ENCODE assay signal across 32 cellular contexts in genomic region chr11:115154355-115154736, GRCh38.
"Had no signal": no experiment of that assay in that cellular context is flagged by ENCODE, and none has a peak within 500 bp of the region (broad histone marks: within the 10 kb centered on the region; RNA-seq: fewer than 3 reads in every experiment).

No MANE protein-coding gene starts in this region.

- H3K4me3 Mint-ChIP-seq: activated B cell treated with CpG ODN at 0.5 μM for 24 hours; activated CD8-positive, alpha-beta T cell treated with anti-CD3 and anti-CD28 coated beads for 36 hours; activated naive CD8-positive, alpha-beta T cell; activated T-cell treated with anti-CD3 and anti-CD28 coated beads, Interleukin-2, amount 50 U/mL, for 4 hours; activated T-helper 17 cell treated with anti-CD3 and anti-CD28 coated beads, Interleukin-2, amount 50 U/mL, for 72 hours; effector memory CD8-positive, alpha-beta T cell; T-helper 17 cell; T-helper 2 cell treated with Interferon-gamma antibody and Interleukin-4, amounts not matched to agents 5 μg/mL and 100 μg/mL, for 36 hours had no signal

- H3K27ac ChIP-seq: body of pancreas, esophagus muscularis mucosa, foreskin keratinocyte, gastrocnemius medialis, WERI-Rb-1 had no signal

- ATAC-seq: activated CD4-positive, CD25-positive, alpha-beta regulatory T cell treated with anti-CD3 and anti-CD28 coated beads, Interleukin-2, amount 50 U/mL, for 24 hours; activated CD8-positive, alpha-beta T cell treated with anti-CD3 and anti-CD28 coated beads for 36 hours; activated T-cell treated with anti-CD3 and anti-CD28 coated beads, Interleukin-2, amount 50 U/mL, for 4 hours; activated T-helper 17 cell treated with anti-CD3 and anti-CD28 coated beads, Interleukin-2, amount 50 U/mL, for 72 hours; body of pancreas; effector memory CD8-positive, alpha-beta T cell; foreskin keratinocyte; gastrocnemius medialis; T-helper 17 cell had no signal

- H3K27me3 Mint-ChIP-seq: activated B cell treated with CpG ODN at 0.5 μM for 24 hours; activated naive CD8-positive, alpha-beta T cell; effector memory CD8-positive, alpha-beta T cell had no signal

- H3K4me1 Mint-ChIP-seq: activated B cell treated with CpG ODN at 0.5 μM for 24 hours; activated T-helper 17 cell treated with anti-CD3 and anti-CD28 coated beads, Interleukin-2, amount 50 U/mL, for 72 hours; T-helper 17 cell had no signal

- H3K27me3 ChIP-seq: body of pancreas, foreskin keratinocyte, gastrocnemius medialis had no signal

- H3K4me3 ChIP-seq: body of pancreas, esophagus muscularis mucosa, gastrocnemius medialis had no signal

- DNase-seq: activated B cell treated with CpG ODN at 0.5 μM for 24 hours; activated CD4-positive, alpha-beta T cell treated with anti-CD3 and anti-CD28 coated beads for 48 hours; activated CD4-positive, alpha-beta T cell treated with anti-CD3 and anti-CD28 coated beads, Interleukin-2, amount 50 U/mL, for 1 hour; activated CD4-positive, alpha-beta T cell treated with anti-CD3 and anti-CD28 coated beads, Interleukin-2, amount 50 U/mL, for 48 hours; activated CD8-positive, alpha-beta memory T cell treated with anti-CD3 and anti-CD28 coated beads for 24 hours; activated CD8-positive, alpha-beta T cell treated with anti-CD3 and anti-CD28 coated beads for 36 hours; activated effector memory CD4-positive, alpha-beta T cell treated with Interleukin-2 at 50 U/mL for 16 hours; activated gamma-delta T cell treated with Interleukin-2 at 50 U/mL for 16 hours; activated naive CD4-positive, alpha-beta T cell treated with anti-CD3 and anti-CD28 coated beads, Interleukin-2, amount 50 U/mL, for 16 hours; activated naive CD4-positive, alpha-beta T cell treated with Interleukin-2 at 50 U/mL for 16 hours; activated T-cell treated with anti-CD3 and anti-CD28 coated beads, Interleukin-2, amount 50 U/mL, for 4 hours; amniotic stem cell; anterior cingulate cortex; body of pancreas; caudate nucleus; cortex of kidney; dermis blood vessel endothelial cell; effector CD4-positive, alpha-beta T cell; effector memory CD8-positive, alpha-beta T cell; erythroblast; foreskin keratinocyte; gastrocnemius medialis; glutamatergic neuron; T-helper 1 cell; T-helper 17 cell; T1000; WERI-Rb-1 had no signal

- H3K9me3 Mint-ChIP-seq: activated B cell treated with CpG ODN at 0.5 μM for 24 hours; activated T-cell treated with anti-CD3 and anti-CD28 coated beads, Interleukin-2, amount 50 U/mL, for 4 hours; effector memory CD8-positive, alpha-beta T cell had no signal

- H3K4me1 ChIP-seq: body of pancreas, esophagus muscularis mucosa, gastrocnemius medialis had no signal

- H3K36me3 ChIP-seq: esophagus muscularis mucosa, gastrocnemius medialis, WERI-Rb-1 had no signal

- H3K27ac Mint-ChIP-seq: activated B cell treated with CpG ODN at 0.5 μM for 24 hours; activated CD8-positive, alpha-beta T cell treated with anti-CD3 and anti-CD28 coated beads for 36 hours; activated naive CD8-positive, alpha-beta T cell; activated T-helper 17 cell treated with anti-CD3 and anti-CD28 coated beads, Interleukin-2, amount 50 U/mL, for 72 hours; effector memory CD8-positive, alpha-beta T cell; T-helper 17 cell; T-helper 2 cell treated with Interferon-gamma antibody and Interleukin-4, amounts not matched to agents 5 μg/mL and 100 μg/mL, for 36 hours had no signal

- H3K9me3 ChIP-seq: body of pancreas, esophagus muscularis mucosa, gastrocnemius medialis had no signal

- H3K36me3 Mint-ChIP-seq: activated naive CD8-positive, alpha-beta T cell had no signal
